Comparison of ENCODE assay signal across 10 cellular contexts in the genomic region with DNA sequence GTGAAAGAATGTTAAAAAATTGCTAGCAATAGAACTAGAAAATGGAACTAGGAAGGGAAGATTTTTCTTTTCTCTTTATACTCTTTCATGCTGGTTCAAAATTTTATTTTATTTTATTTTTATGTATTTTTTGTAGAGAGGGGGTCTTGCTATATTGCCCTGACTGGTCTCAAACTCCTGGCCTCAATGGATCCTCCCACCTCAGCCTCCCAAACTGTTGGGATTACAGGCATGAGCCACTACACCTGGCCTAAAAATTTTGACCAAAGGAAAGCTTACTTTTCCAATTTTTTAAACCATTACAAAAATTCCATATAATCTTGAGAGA. TPM values are rescaled to one million over a fixed set of nuclear protein-coding genes. Genes with fewer than 3 reads are reported as not detected.
DNase-seq lines count a peak whose midpoint lies in the region; ATAC-seq, FAIRE-seq and TF ChIP-seq lines count a peak whose summit lies in the region.
"Had no signal": no experiment of that assay in that cellular context is flagged by ENCODE, and none has a peak within 500 bp of the region (broad histone marks: within the 10 kb centered on the region; RNA-seq: fewer than 3 reads in every experiment).

No MANE protein-coding gene starts in this region.

- H3K4me3 ChIP-seq in SJSA1, result no peak overlapping the region
- H3K4me3 ChIP-seq in kidney (ENCODE audit: low read length in 2 of 2), result no peak overlapping the region
- H3K4me3 ChIP-seq in skeletal muscle tissue (ENCODE audit: low read length in 3 of 3), result no peak overlapping the region
- H3K4me3 ChIP-seq: lung had no signal

- no peak for FAIRE-seq in kidney (lab: Jason Lieb, UNC)

- peaks cover 48% of the 10 kb centered on the region for H3K4me1 Mint-ChIP-seq in Calu3 (ENCODE audit: low read depth, unreplicated experiment)
- H3K4me1 Mint-ChIP-seq: stimulated activated memory B cell treated with anti-CD40 and anti-IgM and Interleukin-4, amounts not matched to agents 10 μg/mL and 1 μg/mL and 100 μg/mL, for 72 hours had no signal

- no TSS peak for BruUV-seq in Calu3 (replicated peaks; lab: Mats Ljungman, UMichigan)

- DNase-seq in Calu3 (no peak), SJSA1 (ENCODE audit: low read depth in 1 of 2, low spot score in 2 of 2) (no peak), kidney (no peak), GDM1 (lab: John Stamatoyannopoulos, UW) (no peak), cerebellar cortex (ENCODE audit: low spot score) (no peak)
- DNase-seq in stimulated activated naive CD4-positive, alpha-beta T cell (lab: John Stamatoyannopoulos, UW), result no peak

- H3K27ac ChIP-seq in SJSA1 (peak overlapping the region; percentile 85; the same call in 1 of the 2 replicates), kidney (ENCODE audit: low read depth in 2 of 2, low read length in 2 of 2) (peak overlapping the region; percentile 85 to 93), skeletal muscle tissue (ENCODE audit: low read depth, low read length) (peak overlapping the region; percentile 73)

- H3K27me3 ChIP-seq in SJSA1 (replicated peaks), result no peaks in the 10 kb centered on the region
- H3K27me3 ChIP-seq in skeletal muscle tissue (ENCODE audit: control insufficient read depth in 3 of 3, insufficient read depth in 3 of 3, low read length in 3 of 3), result no peaks in the 10 kb centered on the region

- no peaks in the 10 kb centered on the region for H3K27me3 Mint-ChIP-seq in Calu3 (ENCODE audit: unreplicated experiment)
- H3K27me3 Mint-ChIP-seq: stimulated activated memory B cell treated with anti-CD40 and anti-IgM and Interleukin-4, amounts not matched to agents 10 μg/mL and 1 μg/mL and 100 μg/mL, for 72 hours had no signal

- H3K9me3 ChIP-seq in SJSA1 (replicated peaks) (no peaks in the 10 kb centered on the region), kidney (ENCODE audit: control insufficient read depth in 1 of 2, low read length in 2 of 2) (no peaks in the 10 kb centered on the region), skeletal muscle tissue (ENCODE audit: control insufficient read depth in 3 of 3, low read length in 3 of 3) (no peaks in the 10 kb centered on the region)

- H3K27ac Mint-ChIP-seq in Calu3 (ENCODE audit: unreplicated experiment), result peak overlapping the region; percentile 91
- H3K27ac Mint-ChIP-seq: stimulated activated memory B cell treated with anti-CD40 and anti-IgM and Interleukin-4, amounts not matched to agents 10 μg/mL and 1 μg/mL and 100 μg/mL, for 72 hours had no signal

- H3K9me3 Mint-ChIP-seq in Calu3 (ENCODE audit: low read depth, unreplicated experiment), result no peaks in the 10 kb centered on the region
- H3K9me3 Mint-ChIP-seq: stimulated activated memory B cell treated with anti-CD40 and anti-IgM and Interleukin-4, amounts not matched to agents 10 μg/mL and 1 μg/mL and 100 μg/mL, for 72 hours had no signal

- H3K4me1 ChIP-seq in SJSA1 (replicated peaks), result peaks cover 37% of the 10 kb centered on the region
- peaks cover 8 to 10% of the 10 kb centered on the region in 2 donors for H3K4me1 ChIP-seq in kidney (ENCODE audit: control insufficient read depth in 1 of 2, insufficient read depth in 1 of 2, low read depth in 1 of 2, low read length in 2 of 2)
- peaks cover 13 to 26% (median 23%) of the 10 kb centered on the region in 3 donors for H3K4me1 ChIP-seq in skeletal muscle tissue (ENCODE audit: control insufficient read depth in 3 of 3, insufficient read depth in 3 of 3, low read length in 3 of 3)

- CTCF ChIA-PET in Calu3 (lab: Charles Lee), result interaction anchor here (0.8 to 2.1 kb wide), 10 partner anchors 8 to 760 kb away, joined by 3 to 14 read pairs (median 4); partner anchors contain the start of genes NOB1, NQO1 and WWP2

- no peak for ATAC-seq in HG02852 (IDR thresholded peaks at IDR 0.05; ENCODE audit: unreplicated experiment)
- ATAC-seq: stimulated activated memory B cell treated with anti-CD40 and anti-IgM and Interleukin-4, amounts not matched to agents 10 μg/mL and 1 μg/mL and 100 μg/mL, for 72 hours had no signal

- H3K4me3 Mint-ChIP-seq in Calu3 (ENCODE audit: low read depth, unreplicated experiment), result peak overlapping the region; percentile 62
- H3K4me3 Mint-ChIP-seq: stimulated activated memory B cell treated with anti-CD40 and anti-IgM and Interleukin-4, amounts not matched to agents 10 μg/mL and 1 μg/mL and 100 μg/mL, for 72 hours had no signal

- H3K36me3 Mint-ChIP-seq in Calu3 (ENCODE audit: insufficient read depth, unreplicated experiment), result peaks cover 14% of the 10 kb centered on the region
- H3K36me3 Mint-ChIP-seq: stimulated activated memory B cell treated with anti-CD40 and anti-IgM and Interleukin-4, amounts not matched to agents 10 μg/mL and 1 μg/mL and 100 μg/mL, for 72 hours had no signal

- TF ChIP-seq CTCF in Calu3 (IDR thresholded peaks at IDR 0.05; ENCODE audit: unreplicated experiment), result no peak
- no peak for TF ChIP-seq CTCF in kidney (IDR thresholded peaks at IDR 0.05; ENCODE audit: borderline replicate concordance, extremely low read depth, insufficient read depth)

- intact Hi-C loops in Calu3 (cut with micrococcal nuclease; ENCODE audit: unreplicated experiment), result loop anchor here (2.0 to 5.0 kb wide), 6 partner anchors 29 to 356 kb away; partner anchors contain the start of genes CYB5B, NFAT5 and NOB1
- intact Hi-C loops in kidney (cut with DNase I), result no loop called here

- H3K9ac ChIP-seq in kidney (ENCODE audit: low read length in 2 of 2) (peak overlapping the region in 1 of 2 donors; percentile 86), skeletal muscle tissue (ENCODE audit: low read depth in 1 of 3, low read length in 3 of 3) (peak overlapping the region in 1 of 3 donors; percentile 74)

- H3K36me3 ChIP-seq in SJSA1 (no peaks in the 10 kb centered on the region), kidney (ENCODE audit: control insufficient read depth in 1 of 2, insufficient read depth in 2 of 2, low read length in 2 of 2) (no peaks in the 10 kb centered on the region), skeletal muscle tissue (ENCODE audit: control insufficient read depth in 3 of 3, insufficient read depth in 3 of 3, low read length in 3 of 3) (no peaks in the 10 kb centered on the region)

RNA-seq across cellular contexts. Expression of gene TERF2, which starts 10.0 kb away (rescaled TPM):
- total RNA-seq in Calu3 (2022), result 38.2 and 39.4 TPM in 2 replicates
- 7.5 and 7.7 TPM in 2 replicates for total RNA-seq in SJSA1 (2014; rRNA removed; shearing (Covaris generic))
- total RNA-seq in kidney, result 37.4 TPM
- polyA plus RNA-seq in kidney (ENCODE audit: insufficient read depth, low read depth, low replicate concordance), result 13.6 TPM
- total RNA-seq in skeletal muscle tissue, result 53.2 TPM

RNA-seq across cellular contexts. Expression of gene CYB5B, which starts 28.6 kb away (rescaled TPM):
- total RNA-seq in Calu3 (2022), result 177 and 179 TPM in 2 replicates
- 58.3 and 102 TPM in 2 replicates for total RNA-seq in SJSA1 (2014; rRNA removed; shearing (Covaris generic))
- 111 TPM for total RNA-seq in kidney
- polyA plus RNA-seq in kidney (ENCODE audit: insufficient read depth, low read depth, low replicate concordance), result 89.0 TPM
- total RNA-seq in skeletal muscle tissue, result 27.7 TPM

RNA-seq across cellular contexts. Expression of gene TMED6, which starts 44.2 kb away (rescaled TPM):
- total RNA-seq in Calu3 (2022) (1.4 and 1.7 TPM in 2 replicates), kidney (2.6 TPM), skeletal muscle tissue (not detected)
- total RNA-seq in SJSA1 (2014; rRNA removed; shearing (Covaris generic)), result 0.21 TPM in 1 of 2 replicates, not detected in the other
- polyA plus RNA-seq in kidney (ENCODE audit: insufficient read depth, low read depth, low replicate concordance), result 11.5 TPM

RNA-seq across cellular contexts. Expression of gene NIP7, which starts 56.3 kb away (rescaled TPM):
- total RNA-seq in Calu3 (2022), result 55.8 and 59.8 TPM in 2 replicates
- total RNA-seq in SJSA1 (2014; rRNA removed; shearing (Covaris generic)), result 26.8 and 31.0 TPM in 2 replicates
- total RNA-seq in kidney, result 20.2 TPM
- 9.9 TPM for polyA plus RNA-seq in kidney (ENCODE audit: insufficient read depth, low read depth, low replicate concordance)
- total RNA-seq in skeletal muscle tissue, result 21.9 TPM

RNA-seq across cellular contexts. Expression of gene COG8, which starts 56.5 kb away (rescaled TPM):
- total RNA-seq in Calu3 (2022), result 55.0 and 57.4 TPM in 2 replicates
- total RNA-seq in SJSA1 (2014; rRNA removed; shearing (Covaris generic)), result 33.5 and 34.9 TPM in 2 replicates
- total RNA-seq in kidney, result 49.5 TPM
- 33.8 TPM for polyA plus RNA-seq in kidney (ENCODE audit: insufficient read depth, low read depth, low replicate concordance)
- 36.0 TPM for total RNA-seq in skeletal muscle tissue
